8 cellular contexts compared by ENCODE assay signal in genomic region chr11:67630230-67630942, GRCh38. TPM values are rescaled to one million over a fixed set of nuclear protein-coding genes. Genes with fewer than 3 reads are reported as not detected.
A peak's percentile ranks its signal among the peaks of the same experiment; 100 is the strongest.
DNase-seq lines count a peak whose midpoint lies in the region; ATAC-seq and TF ChIP-seq lines count a peak whose summit lies in the region.

No MANE protein-coding gene starts in this region.

- peaks cover 5% of the 10 kb centered on the region for H3K4me1 ChIP-seq in ovary (ENCODE audit: insufficient read depth)

- no peak for TF ChIP-seq EP300 in ovary (IDR thresholded peaks at IDR 0.05)

- H3K4me3 Mint-ChIP-seq in activated naive CD8-positive, alpha-beta T cell treated with anti-CD3 and anti-CD28 coated beads for 36 hours, result peak overlapping the region; percentile 86
- peak overlapping the region; percentile 89 for H3K4me3 Mint-ChIP-seq in type B pancreatic cell

- H3K27ac ChIP-seq in ovary, result peak overlapping the region; percentile 60 to 79

- H3K36me3 ChIP-seq in ovary, result no peaks in the 10 kb centered on the region

- peaks cover 6% of the 10 kb centered on the region for H3K4me1 Mint-ChIP-seq in activated naive CD8-positive, alpha-beta T cell treated with anti-CD3 and anti-CD28 coated beads for 36 hours
- no peaks in the 10 kb centered on the region for H3K4me1 Mint-ChIP-seq in type B pancreatic cell (ENCODE audit: unreplicated experiment)

- H3K9me3 ChIP-seq in ovary, result no peaks in the 10 kb centered on the region

- peak; percentile 28 for TF ChIP-seq POLR2A in ovary (IDR thresholded peaks at IDR 0.05)

- peak overlapping the region; percentile 81 for H3K4me3 ChIP-seq in ovary

- DNase-seq in NCI-H1048 (lab: John Stamatoyannopoulos, UW) (peak; percentile 98), SK-N-DZ (ENCODE audit: low spot score) (peak; percentile 93), Right ventricle myocardium inferior (ENCODE audit: missing footprints) (peak; percentile 98), ovary (peak; percentile 98 to 100 (median 99)), type B pancreatic cell (ENCODE audit: extremely low spot score, unreplicated experiment) (peak; percentile 99)
- peak; percentile 97 for DNase-seq in activated naive CD8-positive, alpha-beta T cell treated with anti-CD3 and anti-CD28 coated beads for 36 hours

- peak; percentile 80 for TF ChIP-seq CTCF in GM12872 (IDR thresholded peaks at IDR 0.05; ENCODE audit: insufficient read depth, low read depth, low read length)
- TF ChIP-seq CTCF in ovary (IDR thresholded peaks at IDR 0.05), result peak; percentile 54 to 57 (median 56)
- peak; percentile 86 for TF ChIP-seq CTCF in type B pancreatic cell (conservative IDR thresholded peaks at IDR 0.05)

- ATAC-seq in HG02610 (IDR thresholded peaks at IDR 0.05; ENCODE audit: unreplicated experiment) (peak; percentile 60), Right ventricle myocardium inferior (peak; percentile 91)

- peaks cover 2% of the 10 kb centered on the region for H3K36me3 Mint-ChIP-seq in activated naive CD8-positive, alpha-beta T cell treated with anti-CD3 and anti-CD28 coated beads for 36 hours
- H3K36me3 Mint-ChIP-seq in type B pancreatic cell, result no peaks in the 10 kb centered on the region

- no peaks in the 10 kb centered on the region for H3K27me3 ChIP-seq in ovary

- intact Hi-C loops in Right ventricle myocardium inferior (cut with DNase I) (loop anchor here (2.0 kb wide), 1 partner anchor 28 kb away; no protein-coding TSS in a partner anchor), ovary (cut with DNase I) (no loop called here)

- WGBS in ovary, 3 donors, result 0 to 1% (median 0%) methylated on average over 61 to 70 of the region's 70 CpGs

- no peaks in the 10 kb centered on the region for H3K27me3 Mint-ChIP-seq in activated naive CD8-positive, alpha-beta T cell treated with anti-CD3 and anti-CD28 coated beads for 36 hours
- no peaks in the 10 kb centered on the region for H3K27me3 Mint-ChIP-seq in type B pancreatic cell

- H3K9me3 Mint-ChIP-seq in activated naive CD8-positive, alpha-beta T cell treated with anti-CD3 and anti-CD28 coated beads for 36 hours, result no peaks in the 10 kb centered on the region
- H3K9me3 Mint-ChIP-seq in type B pancreatic cell, result no peaks in the 10 kb centered on the region

- peak overlapping the region; percentile 85 for H3K27ac Mint-ChIP-seq in activated naive CD8-positive, alpha-beta T cell treated with anti-CD3 and anti-CD28 coated beads for 36 hours
- H3K27ac Mint-ChIP-seq in type B pancreatic cell, result peak overlapping the region; percentile 89

RNA-seq across cellular contexts. Expression of gene NUDT8, which starts 0.6 kb away (rescaled TPM):
- 0.53 and 3.9 TPM in 2 replicates for polyA plus RNA-seq in SK-N-DZ (2014; cell fraction: cytosol; rRNA removed)
- polyA plus RNA-seq in SK-N-DZ (2014; cell fraction: nucleus; rRNA removed), result 7.1 and 8.2 TPM in 2 replicates
- total RNA-seq in activated naive CD8-positive, alpha-beta T cell treated with anti-CD3 and anti-CD28 coated beads for 36 hours, result 10 to 100 TPM; 30.2 to 31.0 TPM
- total RNA-seq in Right ventricle myocardium inferior (104 TPM), ovary (10 to 100 TPM in 1 of 7 donors, 1 to 10 TPM in 6; 5.0 to 10.5 (median 8.1) TPM), type B pancreatic cell (ENCODE audit: low replicate concordance) (10.3 and 16.0 TPM in 2 replicates)
- 1 to 10 TPM in 1 of 2 donors, not detected in 1; 5.7 TPM for polyA plus RNA-seq in ovary

RNA-seq across cellular contexts. Expression of gene TBX10, which starts 9.2 kb away (rescaled TPM):
- polyA plus RNA-seq in SK-N-DZ (2014; cell fraction: cytosol; rRNA removed), result not detected in 2 replicates
- polyA plus RNA-seq in SK-N-DZ (2014; cell fraction: nucleus; rRNA removed), result not detected in 2 replicates
- not detected for total RNA-seq in activated naive CD8-positive, alpha-beta T cell treated with anti-CD3 and anti-CD28 coated beads for 36 hours
- total RNA-seq in Right ventricle myocardium inferior, result 0.41 TPM
- not detected for total RNA-seq in ovary
- not detected for polyA plus RNA-seq in ovary
- not detected in 2 replicates for total RNA-seq in type B pancreatic cell (ENCODE audit: low replicate concordance)

RNA-seq across cellular contexts. Expression of gene ACY3, which starts 20.1 kb away (rescaled TPM):
- not detected in 2 replicates for polyA plus RNA-seq in SK-N-DZ (2014; cell fraction: cytosol; rRNA removed)
- not detected in 2 replicates for polyA plus RNA-seq in SK-N-DZ (2014; cell fraction: nucleus; rRNA removed)
- under 1 TPM; 0.27 to 0.70 TPM for total RNA-seq in activated naive CD8-positive, alpha-beta T cell treated with anti-CD3 and anti-CD28 coated beads for 36 hours
- total RNA-seq in Right ventricle myocardium inferior, result not detected
- total RNA-seq in ovary, result under 1 TPM in 2 of 7 donors, not detected in 5; 0.24 to 0.25 TPM
- polyA plus RNA-seq in ovary, result under 1 TPM in 1 of 2 donors, not detected in 1; 0.07 TPM
- 2.2 and 5.8 TPM in 2 replicates for total RNA-seq in type B pancreatic cell (ENCODE audit: low replicate concordance)

RNA-seq across cellular contexts. Expression of gene NDUFV1, which starts 23.6 kb away (rescaled TPM):
- polyA plus RNA-seq in SK-N-DZ (2014; cell fraction: cytosol; rRNA removed), result 395 and 424 TPM in 2 replicates
- polyA plus RNA-seq in SK-N-DZ (2014; cell fraction: nucleus; rRNA removed), result 612 and 857 TPM in 2 replicates
- 100 to 1,000 TPM; 317 to 321 TPM for total RNA-seq in activated naive CD8-positive, alpha-beta T cell treated with anti-CD3 and anti-CD28 coated beads for 36 hours
- total RNA-seq in Right ventricle myocardium inferior, result 724 TPM
- total RNA-seq in ovary, result 100 to 1,000 TPM; 143 to 184 (median 169) TPM
- polyA plus RNA-seq in ovary, result 100 to 1,000 TPM in 1 of 2 donors, 10 to 100 TPM in 1; 47.7 to 133 TPM
- total RNA-seq in type B pancreatic cell (ENCODE audit: low replicate concordance), result 220 and 226 TPM in 2 replicates

RNA-seq across cellular contexts. Expression of gene ALDH3B2, which starts 44.0 kb away (rescaled TPM):
- not detected in 2 replicates for polyA plus RNA-seq in SK-N-DZ (2014; cell fraction: cytosol; rRNA removed)
- not detected in 2 replicates for polyA plus RNA-seq in SK-N-DZ (2014; cell fraction: nucleus; rRNA removed)
- not detected for total RNA-seq in activated naive CD8-positive, alpha-beta T cell treated with anti-CD3 and anti-CD28 coated beads for 36 hours
- total RNA-seq in Right ventricle myocardium inferior (not detected), ovary (under 1 TPM in 4 of 7 donors, not detected in 3; 0.15 to 0.57 (median 0.27) TPM), type B pancreatic cell (ENCODE audit: low replicate concordance) (4.8 and 9.4 TPM in 2 replicates)
- polyA plus RNA-seq in ovary, result not detected

Comparison
In these comparisons a context has a peak if more than half of its experiments do, and no peak if none do; other contexts are left out.
1. Peak in every context shown above with its lines: DNase-seq, ATAC-seq, H3K4me3 ChIP-seq and H3K27ac ChIP-seq.